ENCODE assay signal across 13 cellular contexts in the genomic region with DNA sequence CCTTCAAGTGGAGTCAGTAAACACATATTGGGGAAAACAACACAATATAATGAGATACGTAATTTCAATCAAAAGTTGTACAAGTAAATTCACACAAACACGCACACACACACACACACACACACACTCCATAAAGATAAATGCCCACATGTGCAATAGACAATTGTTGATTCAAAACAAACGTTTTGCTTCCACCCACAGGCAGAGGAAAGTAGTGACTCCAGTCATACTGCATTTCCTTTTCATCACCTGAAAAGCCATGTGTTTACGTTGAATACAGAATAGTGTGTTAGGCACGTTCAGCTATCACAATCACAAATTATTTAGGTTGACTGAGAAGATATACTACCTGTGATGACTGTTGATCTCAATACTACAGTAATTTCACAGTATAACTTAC.
DNase-seq lines count a peak whose midpoint lies in the region; ATAC-seq and TF ChIP-seq lines count a peak whose summit lies in the region.
"Had no signal": no experiment of that assay in that cellular context is flagged by ENCODE, and none has a peak within 500 bp of the region (broad histone marks: within the 10 kb centered on the region; RNA-seq: fewer than 3 reads in every experiment).

No MANE protein-coding gene starts in this region.

- POLR2A ChIA-PET in HEK293 (lab: Yijun Ruan, JAX): no interaction called here

- TF ChIP-seq CTCF in HEK293 (tag by site-specific recombination; IDR thresholded peaks at IDR 0.05) (no peak), fibroblast of the aortic adventitia (IDR thresholded peaks at IDR 0.05; ENCODE audit: insufficient read depth, low read length) (peak; percentile 21), testis (IDR thresholded peaks at IDR 0.05) (no peak)

- no peaks in the 10 kb centered on the region for H3K4me1 ChIP-seq in HEK293 (ENCODE audit: control insufficient read depth, insufficient read depth, low read length)
- no peaks in the 10 kb centered on the region for H3K4me1 ChIP-seq in testis
- H3K4me1 ChIP-seq: parathyroid adenoma had no signal

- WGBS in testis, 2 donors: 36 to 37% methylated on average over 5 of the region's 5 CpGs

- H3K9me3 ChIP-seq in HEK293 (ENCODE audit: control insufficient read depth, insufficient read depth, low read depth, low read length) (no peaks in the 10 kb centered on the region), testis (no peaks in the 10 kb centered on the region)

- no peaks in the 10 kb centered on the region for H3K36me3 ChIP-seq in HEK293 (ENCODE audit: control insufficient read depth in 2 of 2, insufficient read depth in 1 of 2, low read length in 2 of 2)
- H3K36me3 ChIP-seq in testis (ENCODE audit: low read depth, missing control alignments): no peaks in the 10 kb centered on the region

- H3K4me3 ChIP-seq in HEK293 (ENCODE audit: low read depth, low read length) (no peak overlapping the region), fibroblast of the aortic adventitia (ENCODE audit: low read depth, low read length) (no peak overlapping the region), testis (no peak overlapping the region)

- DNase-seq in COR-L47 (lab: John Stamatoyannopoulos, UW): peak; percentile 60
- peak; percentile 50 for DNase-seq in RKO (ENCODE audit: low spot score)
- peak; percentile 5 for DNase-seq in fibroblast of the aortic adventitia (ENCODE audit: low read depth)
- no peak for DNase-seq in testis
- DNase-seq: activated naive CD4-positive, alpha-beta T cell treated with anti-CD3 and anti-CD28 coated beads, Interleukin-2, amount 10 ng/mL, durations not matched to agents 7 days and 5 days; effector memory CD4-positive, alpha-beta T cell; NCI-H774 had no signal

- CTCF ChIA-PET in HEK293 (lab: Yijun Ruan, JAX): interaction anchor here (0.7 to 1.2 kb wide), 2 partner anchors 19 to 956 kb away, joined by 3 read pairs; no protein-coding TSS in a partner anchor

- TF ChIP-seq POLR2A in testis (IDR thresholded peaks at IDR 0.05): no peak

- intact Hi-C loops in testis (cut with DNase I; ENCODE audit: low total_unique reads): no loop called here

- no peaks in the 10 kb centered on the region for H3K27me3 ChIP-seq in testis

- no peak overlapping the region for H3K27ac ChIP-seq in HEK293 (ENCODE audit: extremely low read depth, low read depth, low read length)
- no peak overlapping the region for H3K27ac ChIP-seq in testis
- H3K27ac ChIP-seq: HL-60, parathyroid adenoma had no signal

- ATAC-seq in GM19023 (IDR thresholded peaks at IDR 0.05; ENCODE audit: unreplicated experiment) (no peak), GM21526 (IDR thresholded peaks at IDR 0.05; ENCODE audit: low FRiP score, unreplicated experiment) (no peak), HG03045 (IDR thresholded peaks at IDR 0.05; ENCODE audit: unreplicated experiment) (no peak)

TF ChIP-seq in HEK293, 187 proteins besides CTCF, POLR2A, EP300 and RAD21:
- TF ChIP-seq ZNF654 (tag by site-specific recombination; IDR thresholded peaks at IDR 0.05; ENCODE audit: low read depth): peak; percentile 53
- no peak for TF ChIP-seq ZNF561 (tag by site-specific recombination; IDR thresholded peaks at IDR 0.05; ENCODE audit: borderline replicate concordance)
- TF ChIP-seq, protein P1, sequence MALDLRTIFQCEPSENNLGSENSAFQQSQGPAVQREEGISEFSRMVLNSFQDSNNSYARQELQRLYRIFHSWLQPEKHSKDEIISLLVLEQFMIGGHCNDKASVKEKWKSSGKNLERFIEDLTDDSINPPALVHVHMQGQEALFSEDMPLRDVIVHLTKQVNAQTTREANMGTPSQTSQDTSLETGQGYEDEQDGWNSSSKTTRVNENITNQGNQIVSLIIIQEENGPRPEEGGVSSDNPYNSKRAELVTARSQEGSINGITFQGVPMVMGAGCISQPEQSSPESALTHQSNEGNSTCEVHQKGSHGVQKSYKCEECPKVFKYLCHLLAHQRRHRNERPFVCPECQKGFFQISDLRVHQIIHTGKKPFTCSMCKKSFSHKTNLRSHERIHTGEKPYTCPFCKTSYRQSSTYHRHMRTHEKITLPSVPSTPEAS (tag by site-specific recombination; IDR thresholded peaks at IDR 0.05): no peak
